Comparison of ENCODE assay signal across 15 cellular contexts in genomic region chr17:60326702-60327101, GRCh38.
DNase-seq lines count a peak whose midpoint lies in the region; TF ChIP-seq lines count a peak whose summit lies in the region.
"Had no signal": no experiment of that assay in that cellular context is flagged by ENCODE, and none has a peak within 500 bp of the region (broad histone marks: within the 10 kb centered on the region; RNA-seq: fewer than 3 reads in every experiment).

No MANE protein-coding gene starts in this region.

- H3K4me1 ChIP-seq in ascending aorta = no peaks in the 10 kb centered on the region

- H3K27me3 ChIP-seq in ascending aorta = no peaks in the 10 kb centered on the region

- H3K27ac ChIP-seq in C4-2B (peak overlapping the region; percentile 17; the same call in 1 of the 2 replicates), cingulate gyrus (ENCODE audit: low read depth, low read length) (peak overlapping the region; percentile 70), ascending aorta (no peak overlapping the region)

- no peak overlapping the region for H3K4me3 ChIP-seq in ascending aorta

- no peaks in the 10 kb centered on the region for H3K9me3 ChIP-seq in ascending aorta

- H3K27me3 Mint-ChIP-seq in HFFc6 (ENCODE audit: insufficient read depth) = peaks cover 6% of the 10 kb centered on the region; the same call in 1 of the 2 replicates
- H3K27me3 Mint-ChIP-seq in nephron (ENCODE audit: low read depth) = no peaks in the 10 kb centered on the region
- H3K27me3 Mint-ChIP-seq: CD4-positive, alpha-beta T cell had no signal

- intact Hi-C loops in ascending aorta (cut with DNase I) = no loop called here

- H3K9me3 Mint-ChIP-seq in HFFc6 = no peaks in the 10 kb centered on the region
- no peaks in the 10 kb centered on the region for H3K9me3 Mint-ChIP-seq in nephron
- H3K9me3 Mint-ChIP-seq: CD4-positive, alpha-beta T cell had no signal

- in situ Hi-C loops in GM13976 (cut with MboI; ENCODE audit: low sequenced_read_pairs, unreplicated experiment) = no loop called here

- H3K4me3 Mint-ChIP-seq in HFFc6 (no peak overlapping the region), nephron (peak overlapping the region in 1 of 3 experiments; percentile 55)
- H3K4me3 Mint-ChIP-seq: CD4-positive, alpha-beta T cell had no signal

- H3K36me3 Mint-ChIP-seq in HFFc6 (ENCODE audit: low read depth) (0 out of 2 replicates have a peak, but pooled peaks cover 4% of the 10 kb centered on the region), nephron (ENCODE audit: low read depth) (no peaks in the 10 kb centered on the region)

- no peak for DNase-seq in HFFc6
- DNase-seq in NCI-H1092 (lab: John Stamatoyannopoulos, UW) = no peak
- no peak for DNase-seq in ascending aorta (ENCODE audit: low spot score in 2 of 2)
- DNase-seq in NCI-H2196 (lab: John Stamatoyannopoulos, UW; ENCODE audit: unreplicated experiment) = no peak
- DNase-seq in GM13976 (ENCODE audit: low spot score) = no peak
- DNase-seq: CD4-positive, alpha-beta T cell; DMS79 treated with DMSO at 0.1 percent for 48 hours; GOT3; NCI-H187 treated with DMSO at 0.1 percent for 48 hours; NCI-H2171 treated with DMSO at 0.1 percent for 48 hours; NCI-H524 treated with DMSO at 0.1 percent for 48 hours; SIG-M5 had no signal

- H3K36me3 ChIP-seq in ascending aorta = no peaks in the 10 kb centered on the region

- H3K27ac Mint-ChIP-seq in HFFc6 = peak overlapping the region; percentile 5; the same call in 1 of the 2 replicates
- H3K27ac Mint-ChIP-seq in nephron = peak overlapping the region in 2 of 3 experiments; percentile 50 to 69
- H3K27ac Mint-ChIP-seq: CD4-positive, alpha-beta T cell had no signal

- TF ChIP-seq CTCF in C4-2B (conservative IDR thresholded peaks at IDR 0.05) = no peak
- no peak for TF ChIP-seq CTCF in HFFc6 (IDR thresholded peaks at IDR 0.05)
- TF ChIP-seq CTCF in nephron (IDR thresholded peaks at IDR 0.05; ENCODE audit: unreplicated experiment in 3 of 3) = no peak
- TF ChIP-seq CTCF in ascending aorta (IDR thresholded peaks at IDR 0.05) = no peak
- no peak for TF ChIP-seq CTCF in GM13976 (IDR thresholded peaks at IDR 0.05; ENCODE audit: borderline replicate concordance, control extremely low read depth, extremely low read depth, insufficient read depth, missing control alignments)

- H3K4me1 Mint-ChIP-seq in HFFc6 (ENCODE audit: low read depth) (peaks cover 4% of the 10 kb centered on the region), nephron (peaks cover 7% of the 10 kb centered on the region)

Comparison
In these comparisons a context has a peak if more than half of its experiments do, and no peak if none do; other contexts are left out.
1. H3K27ac ChIP-seq: peak in C4-2B (single experiment) and cingulate gyrus (single experiment); none in ascending aorta (0 of 2).